ENCODE assay signal across 10 cellular contexts in the genomic region with DNA sequence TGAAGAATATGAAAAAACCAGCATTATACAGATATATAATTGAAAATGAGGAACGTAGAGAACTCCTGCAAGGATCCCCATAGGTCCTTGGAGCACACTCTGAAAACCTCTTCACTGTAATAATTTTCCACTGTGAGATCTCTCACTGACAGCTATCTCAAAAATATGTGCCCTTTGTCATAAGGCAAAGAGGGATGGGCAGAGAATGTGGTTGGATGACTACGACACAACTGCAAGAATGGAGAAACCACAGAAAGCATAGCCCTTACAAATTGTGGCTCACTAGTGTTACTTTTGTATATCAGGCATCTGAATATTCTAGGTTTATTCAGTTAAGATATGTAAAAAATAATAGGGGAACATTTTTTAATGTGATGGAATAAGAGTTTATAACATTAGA. TPM values are rescaled to one million over a fixed set of nuclear protein-coding genes. Genes with fewer than 3 reads are reported as not detected.
DNase-seq lines count a peak whose midpoint lies in the region; ATAC-seq and TF ChIP-seq lines count a peak whose summit lies in the region.
"Had no signal": no experiment of that assay in that cellular context is flagged by ENCODE, and none has a peak within 500 bp of the region (broad histone marks: within the 10 kb centered on the region; RNA-seq: fewer than 3 reads in every experiment).

No MANE protein-coding gene starts in this region.

- ATAC-seq in GM18505 (IDR thresholded peaks at IDR 0.05; ENCODE audit: unreplicated experiment) (peak; percentile 49), HG03378 (IDR thresholded peaks at IDR 0.05; ENCODE audit: unreplicated experiment) (peak; percentile 55), GM21825 (IDR thresholded peaks at IDR 0.05; ENCODE audit: unreplicated experiment) (no peak)
- ATAC-seq in activated CD8-positive, alpha-beta T cell treated with anti-CD3 and anti-CD28 coated beads for 36 hours = peak; percentile 82
- peak; percentile 59 for ATAC-seq in naive thymus-derived CD4-positive, alpha-beta T cell

- POLR2A ChIA-PET in activated CD8-positive, alpha-beta T cell treated with anti-CD3 and anti-CD28 coated beads for 36 hours (lab: Charles Lee) = no interaction called here
- POLR2A ChIA-PET in naive thymus-derived CD4-positive, alpha-beta T cell (lab: Charles Lee) = interaction anchor here (0.6 to 0.8 kb wide), 2 partner anchors 12 to 638 kb away, joined by 3 read pairs; no protein-coding TSS in a partner anchor

- no peaks in the 10 kb centered on the region for H3K9me3 Mint-ChIP-seq in activated CD8-positive, alpha-beta T cell treated with anti-CD3 and anti-CD28 coated beads for 36 hours
- H3K9me3 Mint-ChIP-seq in naive thymus-derived CD4-positive, alpha-beta T cell = no peaks in the 10 kb centered on the region

- peak; percentile 40 for DNase-seq in activated CD8-positive, alpha-beta T cell treated with anti-CD3 and anti-CD28 coated beads for 36 hours
- DNase-seq in naive thymus-derived CD4-positive, alpha-beta T cell = no peak
- DNase-seq in HK-2 (ENCODE audit: unreplicated experiment) (no peak), SKM-1 (lab: John Stamatoyannopoulos, UW; ENCODE audit: unreplicated experiment) (no peak), HuH-7 (ENCODE audit: low spot score) (no peak)
- DNase-seq: NCI-H2171 had no signal

- no peak overlapping the region for H3K27ac ChIP-seq in naive thymus-derived CD4-positive, alpha-beta T cell (ENCODE audit: low read depth, low read length)

- H3K4me3 ChIP-seq in naive thymus-derived CD4-positive, alpha-beta T cell (ENCODE audit: low read length) = no peak overlapping the region

- no peak for TF ChIP-seq CTCF in activated CD8-positive, alpha-beta T cell treated with anti-CD3 and anti-CD28 coated beads for 36 hours (IDR thresholded peaks at IDR 0.05)

- intact Hi-C loops in activated CD8-positive, alpha-beta T cell treated with anti-CD3 and anti-CD28 coated beads for 36 hours (cut with micrococcal nuclease) = no loop called here
- intact Hi-C loops in naive thymus-derived CD4-positive, alpha-beta T cell (cut with micrococcal nuclease) = no loop called here

- H3K4me1 ChIP-seq in naive thymus-derived CD4-positive, alpha-beta T cell (ENCODE audit: control insufficient read depth in 2 of 2, insufficient read depth in 2 of 2, low read length in 2 of 2) = peaks cover 0 to 10% of the 10 kb centered on the region in 2 donors

- H3K4me3 Mint-ChIP-seq in activated CD8-positive, alpha-beta T cell treated with anti-CD3 and anti-CD28 coated beads for 36 hours = no peak overlapping the region
- H3K4me3 Mint-ChIP-seq in naive thymus-derived CD4-positive, alpha-beta T cell = peak overlapping the region in 1 of 10 donors; percentile 25
- H3K4me3 Mint-ChIP-seq: brain had no signal

- CTCF ChIA-PET in activated CD8-positive, alpha-beta T cell treated with anti-CD3 and anti-CD28 coated beads for 36 hours (lab: Charles Lee) = interaction anchor here (0.6 to 1.3 kb wide), 4 partner anchors 11 to 123 kb away, joined by 3 read pairs; no protein-coding TSS in a partner anchor
- CTCF ChIA-PET in naive thymus-derived CD4-positive, alpha-beta T cell (lab: Charles Lee) = interaction anchor here (0.7 kb wide), 1 partner anchor 13 kb away, joined by 3 read pairs; no protein-coding TSS in a partner anchor

- H3K36me3 Mint-ChIP-seq in activated CD8-positive, alpha-beta T cell treated with anti-CD3 and anti-CD28 coated beads for 36 hours (ENCODE audit: low read depth) = peaks cover 2% of the 10 kb centered on the region
- peaks cover 4 to 10% (median 5%) of the 10 kb centered on the region in 5 donors for H3K36me3 Mint-ChIP-seq in naive thymus-derived CD4-positive, alpha-beta T cell
- H3K36me3 Mint-ChIP-seq: brain had no signal

- no peaks in the 10 kb centered on the region for H3K9me3 ChIP-seq in naive thymus-derived CD4-positive, alpha-beta T cell (ENCODE audit: control insufficient read depth in 2 of 3, low read length in 3 of 3)

- H3K27ac Mint-ChIP-seq in activated CD8-positive, alpha-beta T cell treated with anti-CD3 and anti-CD28 coated beads for 36 hours = no peak overlapping the region
- peak overlapping the region in 2 of 9 donors; percentile 13 to 57 for H3K27ac Mint-ChIP-seq in naive thymus-derived CD4-positive, alpha-beta T cell
- H3K27ac Mint-ChIP-seq: brain had no signal

- H3K36me3 ChIP-seq in naive thymus-derived CD4-positive, alpha-beta T cell (ENCODE audit: control insufficient read depth in 2 of 3, insufficient read depth in 3 of 3, low read length in 3 of 3) = no peaks in the 10 kb centered on the region

- H3K27me3 Mint-ChIP-seq in activated CD8-positive, alpha-beta T cell treated with anti-CD3 and anti-CD28 coated beads for 36 hours = no peaks in the 10 kb centered on the region
- no peaks in the 10 kb centered on the region for H3K27me3 Mint-ChIP-seq in naive thymus-derived CD4-positive, alpha-beta T cell

- TF ChIP-seq POLR2A in GM18505 (IDR thresholded peaks at IDR 0.05; ENCODE audit: borderline replicate concordance, extremely low read depth, insufficient read depth, insufficient read length) = no peak

- H3K27me3 ChIP-seq in naive thymus-derived CD4-positive, alpha-beta T cell (ENCODE audit: control insufficient read depth in 2 of 2, insufficient read depth in 2 of 2, low read length in 2 of 2) = no peaks in the 10 kb centered on the region

- H3K4me1 Mint-ChIP-seq in activated CD8-positive, alpha-beta T cell treated with anti-CD3 and anti-CD28 coated beads for 36 hours (ENCODE audit: low read depth) = peaks cover 18% of the 10 kb centered on the region
- peaks cover 6 to 43% (median 7%) of the 10 kb centered on the region in 7 donors for H3K4me1 Mint-ChIP-seq in naive thymus-derived CD4-positive, alpha-beta T cell

RNA-seq across cellular contexts. Expression of a gene that starts 7.9 kb away (rescaled TPM):
- total RNA-seq in activated CD8-positive, alpha-beta T cell treated with anti-CD3 and anti-CD28 coated beads for 36 hours = 10 to 100 TPM; 59.8 to 70.0 TPM
- 100 to 1,000 TPM in 2 of 5 experiments, 10 to 100 TPM in 3; 26.9 to 174 (median 45.2) TPM for total RNA-seq in naive thymus-derived CD4-positive, alpha-beta T cell
- 10 to 100 TPM; 86.6 to 94.6 TPM for polyA plus RNA-seq in naive thymus-derived CD4-positive, alpha-beta T cell
